9 cellular contexts compared by ENCODE assay signal in the genomic region with DNA sequence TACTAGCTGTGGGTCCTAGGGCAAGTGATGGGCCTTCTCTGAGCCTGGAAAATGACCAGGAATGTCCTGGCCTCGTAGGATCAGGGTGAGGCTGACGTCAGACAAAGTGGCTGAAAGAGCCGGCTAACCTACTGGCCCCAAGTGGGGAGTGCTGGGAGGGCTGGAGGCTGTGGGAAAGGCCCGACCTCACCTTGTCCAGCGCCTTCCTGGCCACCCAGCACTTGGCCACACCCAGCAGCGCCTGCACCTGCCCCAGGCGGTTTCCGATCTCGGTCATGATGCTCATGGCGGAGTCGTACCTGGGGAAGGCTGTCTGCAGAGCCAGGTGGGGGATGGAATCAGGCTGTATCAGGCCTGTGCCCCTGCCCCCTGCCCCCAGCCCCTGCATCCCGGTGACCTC. TPM values are rescaled to one million over a fixed set of nuclear protein-coding genes. Genes with fewer than 3 reads are reported as not detected.
"Had no signal": no experiment of that assay in that cellular context is flagged by ENCODE, and none has a peak within 500 bp of the region (broad histone marks: within the 10 kb centered on the region; RNA-seq: fewer than 3 reads in every experiment).

No MANE protein-coding gene starts in this region.

- DNase-seq: H9, HCEC 1CT, IMR-90, KG1 had no signal

- H3K4me2 ChIP-seq: GM23338 had no signal

- FAIRE-seq: H1, H54, K562 had no signal

- H2AFZ ChIP-seq: GM23338 had no signal

- H3K4me3 ChIP-seq: GM23338, K562 had no signal

RNA-seq across cellular contexts. Expression of gene RAPSN, which starts 7.5 kb away (rescaled TPM):
- total RNA-seq: HT-29, IMR-90 had no signal
